In the genomic region with DNA sequence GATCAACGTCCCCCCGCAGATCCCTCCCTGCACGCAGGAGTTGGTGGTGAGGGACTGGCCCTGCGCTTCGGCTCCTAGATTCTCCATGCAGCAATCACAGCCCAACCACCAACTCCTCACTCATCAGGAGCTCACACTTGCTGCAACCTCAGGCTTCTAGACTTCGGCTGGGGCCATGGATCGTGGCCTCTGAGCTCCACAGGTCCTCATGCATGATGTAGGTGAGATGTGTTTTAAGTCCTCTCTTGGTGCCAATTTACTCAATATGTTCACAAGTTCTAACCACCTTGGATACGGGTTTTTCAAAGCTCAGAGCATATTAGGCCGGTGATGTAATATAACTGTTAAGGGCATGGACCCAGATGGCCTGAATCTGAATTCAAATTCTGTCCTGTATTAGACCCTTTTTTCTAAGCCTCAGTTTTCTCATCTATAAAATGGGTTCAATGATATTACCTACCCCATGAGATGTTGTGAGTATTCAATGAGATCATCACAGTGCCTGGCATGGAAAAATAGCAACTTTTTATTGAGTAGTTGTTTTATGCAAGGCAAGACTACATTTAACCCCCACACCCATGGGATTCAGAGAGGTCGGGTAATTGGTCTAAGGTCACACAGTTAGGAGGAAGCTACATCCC, we compare ENCODE assay signal across 20 cellular contexts. TPM values are rescaled to one million over a fixed set of nuclear protein-coding genes. Genes with fewer than 3 reads are reported as not detected.
A peak's percentile ranks its signal among the peaks of the same experiment; 100 is the strongest.
DNase-seq lines count a peak whose midpoint lies in the region; ATAC-seq, FAIRE-seq and TF ChIP-seq lines count a peak whose summit lies in the region.
"Had no signal": no experiment of that assay in that cellular context is flagged by ENCODE, and none has a peak within 500 bp of the region (broad histone marks: within the 10 kb centered on the region; RNA-seq: fewer than 3 reads in every experiment).

No MANE protein-coding gene starts in this region.

- peaks cover 8% of the 10 kb centered on the region for H3K36me3 Mint-ChIP-seq in activated T-cell treated with anti-CD3 and anti-CD28 coated beads, Interleukin-2, amount 50 U/mL, for 4 hours (ENCODE audit: insufficient read depth)
- peaks cover 5% of the 10 kb centered on the region for H3K36me3 Mint-ChIP-seq in activated T-helper 1 cell treated with anti-CD3 and anti-CD28 coated beads, Interleukin-12 subunit alpha, Interleukin-12 subunit beta, Interleukin-2, Interleukin-4 antibody, amounts not matched to agents 30 ng/mL and 10 ng/mL and 1 ng/mL, durations not matched to agents 14 hours and 24 hours and 36 hours (ENCODE audit: low read depth)

- peaks cover 0 to 5% of the 10 kb centered on the region in 2 donors for H3K9me3 ChIP-seq in neuronal stem cell (replicated peaks in 1 of 2; ENCODE audit: control insufficient read depth in 2 of 2, insufficient read depth in 1 of 2, low read depth in 1 of 2, low read length in 2 of 2)
- H3K9me3 ChIP-seq: adrenal gland, ovary, upper lobe of right lung had no signal

- peak overlapping the region; percentile 60 for H3K23ac ChIP-seq in neuronal stem cell (ENCODE audit: low read depth, low read length, poor library complexity)

- H2AK5ac ChIP-seq in neuronal stem cell (ENCODE audit: low read depth, low read length): peak overlapping the region; percentile 95

- peak overlapping the region; percentile 87 for H2BK120ac ChIP-seq in neuronal stem cell (ENCODE audit: low read depth, low read length)

- intact Hi-C loops in activated T-helper 1 cell treated with anti-CD3 and anti-CD28 coated beads, Interleukin-12 subunit alpha, Interleukin-12 subunit beta, Interleukin-2, Interleukin-4 antibody, amounts not matched to agents 30 ng/mL and 10 ng/mL and 1 ng/mL, durations not matched to agents 14 hours and 24 hours and 36 hours (cut with micrococcal nuclease): loop anchor here (5.0 to 10.0 kb wide), 2 partner anchors 128 to 429 kb away; a partner anchor contains a TSS

- peak; percentile 5 for FAIRE-seq in GM12892 (lab: Jason Lieb, UNC)

- no peaks in the 10 kb centered on the region for H3K36me3 ChIP-seq in neuronal stem cell (replicated peaks in 1 of 2; ENCODE audit: control insufficient read depth in 2 of 2, insufficient read depth in 2 of 2, low read length in 2 of 2)
- H3K36me3 ChIP-seq: adrenal gland, ovary, upper lobe of right lung had no signal

- H3K27me3 Mint-ChIP-seq in activated T-cell treated with anti-CD3 and anti-CD28 coated beads, Interleukin-2, amount 50 U/mL, for 4 hours (ENCODE audit: low read depth): no peaks in the 10 kb centered on the region
- no peaks in the 10 kb centered on the region for H3K27me3 Mint-ChIP-seq in activated T-helper 1 cell treated with anti-CD3 and anti-CD28 coated beads, Interleukin-12 subunit alpha, Interleukin-12 subunit beta, Interleukin-2, Interleukin-4 antibody, amounts not matched to agents 30 ng/mL and 10 ng/mL and 1 ng/mL, durations not matched to agents 14 hours and 24 hours and 36 hours (ENCODE audit: insufficient read depth)
- H3K27me3 Mint-ChIP-seq: effector memory CD8-positive, alpha-beta T cell; T-helper 17 cell had no signal

- WGBS in neuronal stem cell (ENCODE audit: extremely low coverage in 2 of 2, insufficient read length in 2 of 2, insufficient replicate concordance in 1 of 2), 2 donors: no CpG with 5 or more reads among the region's 10 CpGs

- H3K27ac Mint-ChIP-seq in activated T-helper 1 cell treated with anti-CD3 and anti-CD28 coated beads, Interleukin-12 subunit alpha, Interleukin-12 subunit beta, Interleukin-2, Interleukin-4 antibody, amounts not matched to agents 30 ng/mL and 10 ng/mL and 1 ng/mL, durations not matched to agents 14 hours and 24 hours and 36 hours: peak overlapping the region; percentile 59
- H3K27ac Mint-ChIP-seq: effector memory CD8-positive, alpha-beta T cell; T-helper 17 cell had no signal

- peak overlapping the region; percentile 85 for H2BK12ac ChIP-seq in neuronal stem cell (ENCODE audit: low read length)

- peak overlapping the region; percentile 74 for H3K18ac ChIP-seq in neuronal stem cell (ENCODE audit: low read length)

- peaks cover 8% of the 10 kb centered on the region for H3K9me3 Mint-ChIP-seq in activated T-cell treated with anti-CD3 and anti-CD28 coated beads, Interleukin-2, amount 50 U/mL, for 4 hours
- peaks cover 11% of the 10 kb centered on the region for H3K9me3 Mint-ChIP-seq in activated T-helper 1 cell treated with anti-CD3 and anti-CD28 coated beads, Interleukin-12 subunit alpha, Interleukin-12 subunit beta, Interleukin-2, Interleukin-4 antibody, amounts not matched to agents 30 ng/mL and 10 ng/mL and 1 ng/mL, durations not matched to agents 14 hours and 24 hours and 36 hours

- peak overlapping the region; percentile 79 for H2BK5ac ChIP-seq in neuronal stem cell (ENCODE audit: low read length)

- H3K79me1 ChIP-seq in neuronal stem cell (ENCODE audit: low read depth, low read length): no peaks in the 10 kb centered on the region

- DNase-seq in activated T-cell treated with anti-CD3 and anti-CD28 coated beads, Interleukin-2, amount 50 U/mL, for 4 hours: no peak
- DNase-seq in activated T-cell treated with anti-CD3 and anti-CD28 coated beads for 4 hours (no peak), GM12892 (ENCODE audit: insufficient read length) (no peak), neuronal stem cell (ENCODE audit: low spot score) (no peak), SKM-1 (lab: John Stamatoyannopoulos, UW; ENCODE audit: unreplicated experiment) (no peak)
- DNase-seq in activated T-helper 1 cell treated with anti-CD3 and anti-CD28 coated beads, Interleukin-12 subunit alpha, Interleukin-12 subunit beta, Interleukin-2, Interleukin-4 antibody, amounts not matched to agents 30 ng/mL and 10 ng/mL and 1 ng/mL, durations not matched to agents 14 hours and 24 hours and 36 hours (ENCODE audit: low spot score): no peak
- DNase-seq: activated CD4-positive, CD25-positive, alpha-beta regulatory T cell; central memory CD4-positive, alpha-beta T cell; hippocampal formation; NCI-H345; ovary had no signal

- peaks cover 18% of the 10 kb centered on the region in 2 donors for H3K4me1 ChIP-seq in neuronal stem cell (ENCODE audit: control insufficient read depth in 2 of 2, insufficient read depth in 1 of 2, low read depth in 1 of 2, low read length in 2 of 2)
- H3K4me1 ChIP-seq: adrenal gland had no signal

- H3K27ac ChIP-seq in neuronal stem cell (replicated peaks; ENCODE audit: low read length): no peak overlapping the region
- H3K27ac ChIP-seq: adrenal gland, ovary, upper lobe of right lung had no signal

- no peak for TF ChIP-seq POLR2A in GM12892 (IDR thresholded peaks at IDR 0.05; ENCODE audit: low read depth, low read length)

- H3K4me1 Mint-ChIP-seq in activated T-cell treated with anti-CD3 and anti-CD28 coated beads, Interleukin-2, amount 50 U/mL, for 4 hours (ENCODE audit: low read depth): peaks cover 30% of the 10 kb centered on the region
- H3K4me1 Mint-ChIP-seq in activated T-helper 1 cell treated with anti-CD3 and anti-CD28 coated beads, Interleukin-12 subunit alpha, Interleukin-12 subunit beta, Interleukin-2, Interleukin-4 antibody, amounts not matched to agents 30 ng/mL and 10 ng/mL and 1 ng/mL, durations not matched to agents 14 hours and 24 hours and 36 hours (ENCODE audit: low read depth): peaks cover 35% of the 10 kb centered on the region

- H3K4ac ChIP-seq in neuronal stem cell (ENCODE audit: low read length): no peak overlapping the region

- no peak for ATAC-seq in activated T-cell treated with anti-CD3 and anti-CD28 coated beads, Interleukin-2, amount 50 U/mL, for 4 hours
- no peak for ATAC-seq in GM18870 (IDR thresholded peaks at IDR 0.05; ENCODE audit: unreplicated experiment)
- no peak for ATAC-seq in HG02798 (IDR thresholded peaks at IDR 0.05; ENCODE audit: poor library complexity, unreplicated experiment)
- ATAC-seq: Right ventricle myocardium inferior had no signal

- no peak overlapping the region for H4K8ac ChIP-seq in neuronal stem cell (ENCODE audit: low read depth, low read length)

- H2BK15ac ChIP-seq in neuronal stem cell (ENCODE audit: low read length): peak overlapping the region; percentile 76

- H3K4me3 ChIP-seq in neuronal stem cell (ENCODE audit: low read length in 2 of 2): no peak overlapping the region
- H3K4me3 ChIP-seq: adrenal gland, ovary, upper lobe of right lung had no signal

- H3K27me3 ChIP-seq in neuronal stem cell (ENCODE audit: control insufficient read depth in 3 of 3, insufficient read depth in 3 of 3, low read depth in 1 of 3, low read length in 3 of 3): no peaks in the 10 kb centered on the region
- H3K27me3 ChIP-seq: adrenal gland, ovary, upper lobe of right lung had no signal

- H3K9ac ChIP-seq in neuronal stem cell (ENCODE audit: low read depth, low read length, poor library complexity): no peak overlapping the region

- H3K4me2 ChIP-seq in neuronal stem cell (ENCODE audit: insufficient read depth, low read length, poor library complexity, severe bottlenecking): no peak overlapping the region

- H3K4me3 Mint-ChIP-seq in activated T-cell treated with anti-CD3 and anti-CD28 coated beads, Interleukin-2, amount 50 U/mL, for 4 hours: peak overlapping the region; percentile 52
- H3K4me3 Mint-ChIP-seq in activated T-helper 1 cell treated with anti-CD3 and anti-CD28 coated beads, Interleukin-12 subunit alpha, Interleukin-12 subunit beta, Interleukin-2, Interleukin-4 antibody, amounts not matched to agents 30 ng/mL and 10 ng/mL and 1 ng/mL, durations not matched to agents 14 hours and 24 hours and 36 hours: no peak overlapping the region
- H3K4me3 Mint-ChIP-seq: effector memory CD8-positive, alpha-beta T cell; T-helper 17 cell had no signal

- H2AFZ ChIP-seq in neuronal stem cell (ENCODE audit: low read length): no peak overlapping the region

- H3K14ac ChIP-seq in neuronal stem cell (ENCODE audit: low read length): peak overlapping the region; percentile 78

- no peak overlapping the region for H4K91ac ChIP-seq in neuronal stem cell (ENCODE audit: low read depth, low read length, poor library complexity)

RNA-seq across cellular contexts. Expression of a gene that starts 31.0 kb away (rescaled TPM):
- not detected for total RNA-seq in activated T-cell treated with anti-CD3 and anti-CD28 coated beads, Interleukin-2, amount 50 U/mL, for 4 hours
- not detected for polyA plus RNA-seq in GM12892 (2012; ENCODE audit: missing spikeins)
- not detected in 2 replicates for total RNA-seq in activated T-helper 1 cell treated with anti-CD3 and anti-CD28 coated beads, Interleukin-12 subunit alpha, Interleukin-12 subunit beta, Interleukin-2, Interleukin-4 antibody, amounts not matched to agents 30 ng/mL and 10 ng/mL and 1 ng/mL, durations not matched to agents 14 hours and 24 hours and 36 hours
- not detected for polyA plus RNA-seq in neuronal stem cell (2013, experiment 1 of 2)
- polyA plus RNA-seq in neuronal stem cell (2013, experiment 2 of 2): not detected
- total RNA-seq: adrenal gland, mononuclear cell, ovary, Right ventricle myocardium inferior, skeletal muscle tissue, T-helper 17 cell, upper lobe of right lung had no signal
- polyA plus RNA-seq: adrenal gland, ovary had no signal

RNA-seq across cellular contexts. Expression of a gene that starts 34.3 kb away (rescaled TPM):
- under 1 TPM in 1 of 3 donors, not detected in 2; 0.11 TPM for total RNA-seq in activated T-cell treated with anti-CD3 and anti-CD28 coated beads, Interleukin-2, amount 50 U/mL, for 4 hours
- not detected for polyA plus RNA-seq in GM12892 (2012; ENCODE audit: missing spikeins)
- not detected in 2 replicates for total RNA-seq in activated T-helper 1 cell treated with anti-CD3 and anti-CD28 coated beads, Interleukin-12 subunit alpha, Interleukin-12 subunit beta, Interleukin-2, Interleukin-4 antibody, amounts not matched to agents 30 ng/mL and 10 ng/mL and 1 ng/mL, durations not matched to agents 14 hours and 24 hours and 36 hours
- polyA plus RNA-seq in neuronal stem cell (2013, experiment 1 of 2): not detected
- polyA plus RNA-seq in neuronal stem cell (2013, experiment 2 of 2): 0.03 TPM
- total RNA-seq: mononuclear cell, Right ventricle myocardium inferior, skeletal muscle tissue, T-helper 17 cell, upper lobe of right lung had no signal
- polyA plus RNA-seq: adrenal gland, ovary had no signal

RNA-seq across cellular contexts. Expression of a gene that starts 58.3 kb away (rescaled TPM):
- total RNA-seq in activated T-cell treated with anti-CD3 and anti-CD28 coated beads, Interleukin-2, amount 50 U/mL, for 4 hours: not detected
- 0.15 TPM for polyA plus RNA-seq in GM12892 (2012; ENCODE audit: missing spikeins)
- not detected in 2 replicates for total RNA-seq in activated T-helper 1 cell treated with anti-CD3 and anti-CD28 coated beads, Interleukin-12 subunit alpha, Interleukin-12 subunit beta, Interleukin-2, Interleukin-4 antibody, amounts not matched to agents 30 ng/mL and 10 ng/mL and 1 ng/mL, durations not matched to agents 14 hours and 24 hours and 36 hours
- not detected for polyA plus RNA-seq in neuronal stem cell (2013, experiment 1 of 2)
- polyA plus RNA-seq in neuronal stem cell (2013, experiment 2 of 2): not detected
- total RNA-seq: adrenal gland, mononuclear cell, ovary, Right ventricle myocardium inferior, skeletal muscle tissue, T-helper 17 cell, upper lobe of right lung had no signal
- polyA plus RNA-seq: adrenal gland, ovary had no signal
